11 cellular contexts compared by ENCODE assay signal in the genomic region with DNA sequence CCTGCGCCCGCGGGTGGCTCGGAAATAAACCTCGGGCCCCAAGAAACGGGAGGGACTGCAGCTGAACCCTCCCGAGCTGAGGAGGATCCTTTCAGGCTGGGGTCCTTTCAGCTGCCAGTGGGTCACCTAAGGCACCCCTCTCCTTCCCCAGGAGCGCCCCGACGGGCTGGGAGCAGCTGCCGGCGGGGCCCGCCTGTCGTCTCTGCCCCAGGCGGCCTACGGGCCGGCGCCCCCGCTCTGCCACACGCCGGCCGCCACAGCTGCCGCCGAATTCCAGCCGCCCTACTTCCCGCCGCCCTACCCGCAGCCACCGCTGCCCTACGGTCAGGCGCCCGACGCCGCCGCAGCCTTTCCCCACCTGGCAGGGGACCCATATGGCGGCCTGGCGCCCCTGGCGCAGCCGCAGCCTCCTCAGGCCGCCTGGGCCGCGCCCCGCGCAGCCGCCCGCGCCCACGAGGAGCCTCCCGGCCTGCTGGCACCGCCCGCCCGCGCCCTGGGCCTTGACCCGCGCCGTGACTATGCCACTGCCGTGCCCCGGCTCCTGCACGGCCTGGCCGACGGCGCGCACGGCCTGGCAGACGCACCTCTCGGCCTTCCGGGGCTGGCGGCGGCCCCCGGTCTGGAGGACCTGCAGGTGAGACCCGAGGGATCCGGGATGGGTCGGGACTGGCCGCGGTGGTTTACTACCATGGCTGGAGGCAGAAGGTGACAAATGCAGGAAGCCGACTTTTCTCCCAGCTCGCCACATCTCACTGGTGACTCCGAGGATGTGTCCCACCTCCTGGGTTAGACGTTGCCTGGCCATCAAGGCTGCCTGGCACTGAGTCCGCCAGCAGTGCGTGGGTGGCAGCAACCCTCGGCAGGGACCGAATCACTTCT. TPM values are rescaled to one million over a fixed set of nuclear protein-coding genes. Genes with fewer than 3 reads are reported as not detected.
DNase-seq lines count a peak whose midpoint lies in the region; ATAC-seq and TF ChIP-seq lines count a peak whose summit lies in the region.
"Had no signal": no experiment of that assay in that cellular context is flagged by ENCODE, and none has a peak within 500 bp of the region (broad histone marks: within the 10 kb centered on the region; RNA-seq: fewer than 3 reads in every experiment).

No MANE protein-coding gene starts in this region.

- CTCF ChIA-PET in Panc1 (lab: Charles Lee) (interaction anchor here (0.7 kb wide), 1 partner anchor 142 kb away, joined by 6 read pairs; no protein-coding TSS in a partner anchor), T-cell (lab: Charles Lee) (interaction anchor here in 1 of 2 donors (1.0 kb wide), 1 partner anchor 123 kb away, joined by 3 read pairs; no protein-coding TSS in a partner anchor)

- no peak for TF ChIP-seq CTCF in AG10803 (conservative IDR thresholded peaks at IDR 0.05; ENCODE audit: low read length)
- TF ChIP-seq CTCF in Panc1 (IDR thresholded peaks at IDR 0.05): no peak
- no peak for TF ChIP-seq CTCF in foreskin fibroblast (IDR thresholded peaks at IDR 0.05; ENCODE audit: low read depth, low read length)
- TF ChIP-seq CTCF in osteoblast (IDR thresholded peaks at IDR 0.05; ENCODE audit: extremely low read depth, low read depth, low read length): no peak
- TF ChIP-seq CTCF in WERI-Rb-1 (IDR thresholded peaks at IDR 0.05; ENCODE audit: low read depth, low read length): no peak

- DNase-seq in AG10803 (ENCODE audit: low read depth) (no peak), Panc1 (ENCODE audit: low read depth, low spot score) (no peak), foreskin fibroblast (no peak), osteoblast (ENCODE audit: insufficient read length, low spot score, missing footprints) (no peak), WERI-Rb-1 (no peak), T-cell (no peak), 8988T (no peak)
- DNase-seq: T-helper 1 cell had no signal

- BruUV-seq in Panc1 (replicated peaks; lab: Mats Ljungman, UMichigan): no TSS peak

- H3K4me1 ChIP-seq in Panc1 (ENCODE audit: control insufficient read depth, insufficient read depth, low read length) (peaks cover 4% of the 10 kb centered on the region), osteoblast (ENCODE audit: insufficient read depth, low read length) (peaks cover 24% of the 10 kb centered on the region)

- peaks cover 4% of the 10 kb centered on the region for H3K36me3 Mint-ChIP-seq in T-cell

- peak overlapping the region; percentile 81 for H3K4me2 ChIP-seq in osteoblast (ENCODE audit: insufficient read depth, low read length)

- H3K79me2 ChIP-seq in osteoblast (ENCODE audit: insufficient read depth, low read length): no peaks in the 10 kb centered on the region

- H2AFZ ChIP-seq in osteoblast (ENCODE audit: low read length): peak overlapping the region; percentile 67

- peaks cover 26 to 31% (median 28%) of the 10 kb centered on the region in 3 donors for H3K4me1 Mint-ChIP-seq in T-cell

- H3K27ac Mint-ChIP-seq in T-cell: no peak overlapping the region
- H3K27ac Mint-ChIP-seq: progenitor cell of endocrine pancreas had no signal

- no peaks in the 10 kb centered on the region for H3K9me3 Mint-ChIP-seq in T-cell

- intact Hi-C loops in Panc1 (cut with micrococcal nuclease; ENCODE audit: unreplicated experiment): no loop called here

- H3K9me3 ChIP-seq in Panc1 (ENCODE audit: control insufficient read depth, insufficient read depth, low read depth, low read length): no peaks in the 10 kb centered on the region
- H3K9me3 ChIP-seq in osteoblast (ENCODE audit: low read depth, low read length): no peaks in the 10 kb centered on the region
- no peaks in the 10 kb centered on the region for H3K9me3 ChIP-seq in WERI-Rb-1 (ENCODE audit: severe bottlenecking)

- H3K4me3 Mint-ChIP-seq in T-cell: peak overlapping the region in 1 of 3 donors; percentile 21

- ATAC-seq in Panc1: no peak; the same call in 1 of the 2 replicates
- no peak for ATAC-seq in GM21381 (IDR thresholded peaks at IDR 0.05; ENCODE audit: unreplicated experiment)
- ATAC-seq in T-cell (replicated peaks in 1 of 4): no peak

- H3K27me3 ChIP-seq in Panc1 (ENCODE audit: control insufficient read depth, insufficient read depth, low read length): no peaks in the 10 kb centered on the region
- peaks cover 3% of the 10 kb centered on the region for H3K27me3 ChIP-seq in osteoblast (ENCODE audit: insufficient read depth, low read length)
- H3K27me3 ChIP-seq in WERI-Rb-1 (ENCODE audit: insufficient read depth, low read depth, severe bottlenecking): no peaks in the 10 kb centered on the region

- H3K4me3 ChIP-seq in AG10803 (ENCODE audit: low read length) (peak overlapping the region; percentile 59), Panc1 (ENCODE audit: low read depth in 2 of 2, low read length in 2 of 2) (peak overlapping the region; percentile 61 to 63), foreskin fibroblast (ENCODE audit: low read depth in 1 of 2, low read length in 2 of 2) (peak overlapping the region; percentile 51 to 54), osteoblast (ENCODE audit: insufficient read depth, low read length) (peak overlapping the region; percentile 78), WERI-Rb-1 (ENCODE audit: low read depth, low read length) (no peak overlapping the region)

- H3K36me3 ChIP-seq in Panc1 (ENCODE audit: control insufficient read depth, insufficient read depth, low read length): no peaks in the 10 kb centered on the region
- H3K36me3 ChIP-seq in osteoblast (ENCODE audit: insufficient read depth, low read length): no peaks in the 10 kb centered on the region
- no peaks in the 10 kb centered on the region for H3K36me3 ChIP-seq in WERI-Rb-1

- H3K27ac ChIP-seq in Panc1 (ENCODE audit: low read length) (peak overlapping the region; percentile 66), osteoblast (ENCODE audit: low read depth, low read length) (no peak overlapping the region), WERI-Rb-1 (no peak overlapping the region)
- H3K27ac ChIP-seq: epithelial cell of prostate had no signal

- H4K20me1 ChIP-seq in osteoblast (ENCODE audit: insufficient read depth, low read length): no peaks in the 10 kb centered on the region

- no peaks in the 10 kb centered on the region for H3K27me3 Mint-ChIP-seq in T-cell

- POLR2A ChIA-PET in Panc1 (lab: Charles Lee): no interaction called here
- POLR2A ChIA-PET in T-cell (lab: Charles Lee): no interaction called here

- in situ Hi-C loops in Panc1 (cut with HindIII; ENCODE audit: low pct_unique_long_range_greater_than_20kb, low sequenced_read_pairs): no loop called here

RNA-seq across cellular contexts. Expression of a gene that starts 0.9 kb away (rescaled TPM):
- total RNA-seq in Panc1 (2021; ENCODE audit: unreplicated experiment) (3.2 TPM), osteoblast (under 0.01 and 0.29 TPM in 2 replicates), T-cell (1 to 10 TPM; 2.8 to 4.6 (median 3.1) TPM)
- polyA plus RNA-seq in Panc1 (2012; ENCODE audit: insufficient read length): 2.9 TPM

RNA-seq across cellular contexts. Expression of a gene that starts 16.4 kb away (rescaled TPM):
- 64.1 TPM for total RNA-seq in Panc1 (2021; ENCODE audit: unreplicated experiment)
- 75.4 TPM for polyA plus RNA-seq in Panc1 (2012; ENCODE audit: insufficient read length)
- total RNA-seq in osteoblast: 25.9 and 30.0 TPM in 2 replicates
- 10 to 100 TPM; 19.8 to 34.0 (median 31.4) TPM for total RNA-seq in T-cell

RNA-seq across cellular contexts. Expression of a gene that starts 16.8 kb away (rescaled TPM):
- total RNA-seq in Panc1 (2021; ENCODE audit: unreplicated experiment): 60.0 TPM
- polyA plus RNA-seq in Panc1 (2012; ENCODE audit: insufficient read length): 42.7 TPM
- 44.9 and 48.9 TPM in 2 replicates for total RNA-seq in osteoblast
- 10 to 100 TPM; 60.8 to 73.7 (median 63.7) TPM for total RNA-seq in T-cell
